Comparison of ENCODE assay signal across 11 cellular contexts in the genomic region with DNA sequence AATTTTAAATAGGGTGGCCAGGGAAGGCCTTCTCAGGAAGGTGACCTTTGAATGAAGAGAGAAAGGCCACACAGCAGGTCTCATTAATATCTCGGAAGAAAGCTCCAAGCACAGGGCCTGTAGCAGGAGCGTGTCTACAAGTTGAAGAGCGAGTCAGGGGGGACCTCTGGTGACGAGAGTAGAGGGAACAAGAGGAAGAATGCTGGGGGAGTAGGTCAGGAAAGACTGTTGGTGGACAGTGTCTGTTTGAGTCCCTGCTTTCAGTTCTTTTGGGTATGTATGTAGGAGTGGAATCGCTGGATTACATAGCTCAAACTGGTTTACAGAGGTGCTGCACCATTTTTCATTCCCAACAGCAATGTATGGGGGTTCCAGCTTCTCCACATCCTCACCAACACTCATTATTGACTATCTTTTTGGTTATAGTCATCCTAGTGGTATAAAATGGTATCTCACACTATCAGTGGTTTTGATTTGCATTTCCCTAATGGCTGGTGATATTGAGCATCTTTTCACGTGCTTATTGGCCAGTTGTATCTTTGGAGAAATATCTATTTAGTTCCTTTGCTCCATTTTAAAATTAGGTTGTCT. TPM values are rescaled to one million over a fixed set of nuclear protein-coding genes. Genes with fewer than 3 reads are reported as not detected.
DNase-seq lines count a peak whose midpoint lies in the region; ATAC-seq and TF ChIP-seq lines count a peak whose summit lies in the region.
"Had no signal": no experiment of that assay in that cellular context is flagged by ENCODE, and none has a peak within 500 bp of the region (broad histone marks: within the 10 kb centered on the region; RNA-seq: fewer than 3 reads in every experiment).

No MANE protein-coding gene starts in this region.

- POLR2A ChIA-PET in PC-3 (lab: Charles Lee; ENCODE audit: unreplicated experiment): interaction anchor here (0.9 kb wide), 1 partner anchor 14 kb away, joined by 3 read pairs; no protein-coding TSS in a partner anchor

- DNase-seq in natural killer cell (no peak), PC-3 (peak; percentile 11), erythroblast (lab: John Stamatoyannopoulos, UW) (peak; percentile 59 to 67), upper lobe of right lung (no peak), NCI-H1930 (lab: John Stamatoyannopoulos, UW) (no peak), RPMI8226 (no peak)
- no peak for DNase-seq in natural killer cell treated with Interleukin-12 subunit alpha and Interleukin-12 subunit beta and Interleukin-15 and Interleukin-18, amount 100 ng/mL, for 72 hours (ENCODE audit: low spot score)
- DNase-seq: activated CD4-positive, alpha-beta memory T cell treated with anti-CD3 and anti-CD28 coated beads, Interleukin-2, amount 10 ng/mL, durations not matched to agents 7 days and 5 days; stimulated activated CD4-positive, alpha-beta T cell treated with anti-CD3 and anti-CD28 coated beads, Interleukin-15, amount 100 ng/mL, for 24 hours had no signal

- no peak overlapping the region for H3K27ac ChIP-seq in PC-3 (ENCODE audit: low read length)
- H3K27ac ChIP-seq in upper lobe of right lung: no peak overlapping the region

- H3K4me3 Mint-ChIP-seq in natural killer cell: no peak overlapping the region
- no peak overlapping the region for H3K4me3 Mint-ChIP-seq in natural killer cell treated with Interleukin-12 subunit alpha and Interleukin-12 subunit beta and Interleukin-15 and Interleukin-18, amount 100 ng/mL, for 72 hours
- H3K4me3 Mint-ChIP-seq: activated CD4-positive, alpha-beta memory T cell treated with anti-CD3 and anti-CD28 coated beads, Interleukin-2, amount 10 ng/mL, durations not matched to agents 7 days and 5 days; CD4-positive, alpha-beta memory T cell had no signal

- H3K79me2 ChIP-seq in PC-3 (ENCODE audit: low read length): no peaks in the 10 kb centered on the region

- TF ChIP-seq CTCF in natural killer cell (IDR thresholded peaks at IDR 0.05) (peak; percentile 46), PC-3 (conservative IDR thresholded peaks at IDR 0.05; ENCODE audit: low read depth, low read length) (peak; percentile 41; the same call in 1 of the 2 replicates), upper lobe of right lung (IDR thresholded peaks at IDR 0.05) (peak; percentile 26)

- H3K27me3 ChIP-seq in PC-3 (ENCODE audit: low read length): no peaks in the 10 kb centered on the region
- no peaks in the 10 kb centered on the region for H3K27me3 ChIP-seq in upper lobe of right lung

- no peak overlapping the region for H3K4me2 ChIP-seq in PC-3 (ENCODE audit: low read length)

- peak; percentile 3 for TF ChIP-seq POLR2A in erythroblast (IDR thresholded peaks at IDR 0.05; ENCODE audit: low read length)

- no peak for ATAC-seq in natural killer cell
- ATAC-seq in natural killer cell treated with Interleukin-12 subunit alpha and Interleukin-12 subunit beta and Interleukin-15 and Interleukin-18, amount 100 ng/mL, for 72 hours: no peak
- ATAC-seq in PC-3: no peak
- ATAC-seq in upper lobe of right lung: no peak
- ATAC-seq in GM18867 (IDR thresholded peaks at IDR 0.05; ENCODE audit: unreplicated experiment): no peak

- H4K20me1 ChIP-seq in PC-3 (ENCODE audit: low read length): no peaks in the 10 kb centered on the region

- no peak overlapping the region for H3K27ac Mint-ChIP-seq in natural killer cell
- H3K27ac Mint-ChIP-seq in natural killer cell treated with Interleukin-12 subunit alpha and Interleukin-12 subunit beta and Interleukin-15 and Interleukin-18, amount 100 ng/mL, for 72 hours: no peak overlapping the region
- H3K27ac Mint-ChIP-seq: activated CD4-positive, alpha-beta memory T cell treated with anti-CD3 and anti-CD28 coated beads, Interleukin-2, amount 10 ng/mL, durations not matched to agents 7 days and 5 days had no signal

- CTCF ChIA-PET in PC-3 (lab: Charles Lee): no interaction called here

- H3K4me1 Mint-ChIP-seq in natural killer cell: peaks cover 9 to 24% of the 10 kb centered on the region in 2 donors
- H3K4me1 Mint-ChIP-seq in natural killer cell treated with Interleukin-12 subunit alpha and Interleukin-12 subunit beta and Interleukin-15 and Interleukin-18, amount 100 ng/mL, for 72 hours (ENCODE audit: low read depth in 2 of 2): peaks cover 0 to 6% of the 10 kb centered on the region in 2 donors

- H3K9me2 ChIP-seq in PC-3 (replicated peaks; ENCODE audit: low read length): no peaks in the 10 kb centered on the region

- H2AFZ ChIP-seq in PC-3 (ENCODE audit: low read length): no peak overlapping the region

- H3K36me3 Mint-ChIP-seq in natural killer cell: peaks cover 10% of the 10 kb centered on the region
- H3K36me3 Mint-ChIP-seq in natural killer cell treated with Interleukin-12 subunit alpha and Interleukin-12 subunit beta and Interleukin-15 and Interleukin-18, amount 100 ng/mL, for 72 hours: peaks cover 25% of the 10 kb centered on the region

- H3K27me3 Mint-ChIP-seq in natural killer cell (ENCODE audit: low read depth in 2 of 2): no peaks in the 10 kb centered on the region
- H3K27me3 Mint-ChIP-seq in natural killer cell treated with Interleukin-12 subunit alpha and Interleukin-12 subunit beta and Interleukin-15 and Interleukin-18, amount 100 ng/mL, for 72 hours: no peaks in the 10 kb centered on the region
- H3K27me3 Mint-ChIP-seq: activated CD4-positive, alpha-beta memory T cell treated with anti-CD3 and anti-CD28 coated beads, Interleukin-2, amount 10 ng/mL, durations not matched to agents 7 days and 5 days; CD4-positive, alpha-beta memory T cell had no signal

- H3K9me3 ChIP-seq in PC-3 (ENCODE audit: low read length): no peaks in the 10 kb centered on the region
- H3K9me3 ChIP-seq in upper lobe of right lung: no peaks in the 10 kb centered on the region

- peaks cover 48% of the 10 kb centered on the region for H3K36me3 ChIP-seq in PC-3 (ENCODE audit: low read depth, low read length)
- H3K36me3 ChIP-seq in upper lobe of right lung: peaks cover 82% of the 10 kb centered on the region

- BruUV-seq in PC-3 (replicated peaks; lab: Mats Ljungman, UMichigan): no TSS peak

- H3K4me1 ChIP-seq in PC-3 (ENCODE audit: insufficient read depth, low read length): no peaks in the 10 kb centered on the region
- no peaks in the 10 kb centered on the region for H3K4me1 ChIP-seq in upper lobe of right lung

- no peak overlapping the region for H3K9ac ChIP-seq in PC-3 (ENCODE audit: low read length)

- H3F3A ChIP-seq in PC-3 (ENCODE audit: low read length, unreplicated experiment): no peaks in the 10 kb centered on the region

- H3K4me3 ChIP-seq in PC-3 (ENCODE audit: low read length) (no peak overlapping the region), upper lobe of right lung (no peak overlapping the region)

- intact Hi-C loops in natural killer cell (cut with micrococcal nuclease): no loop called here
- intact Hi-C loops in PC-3 (cut with micrococcal nuclease): no loop called here
- intact Hi-C loops in upper lobe of right lung (cut with DNase I): no loop called here

- no peaks in the 10 kb centered on the region for H3K9me3 Mint-ChIP-seq in natural killer cell
- no peaks in the 10 kb centered on the region for H3K9me3 Mint-ChIP-seq in natural killer cell treated with Interleukin-12 subunit alpha and Interleukin-12 subunit beta and Interleukin-15 and Interleukin-18, amount 100 ng/mL, for 72 hours
- H3K9me3 Mint-ChIP-seq: activated CD4-positive, alpha-beta memory T cell treated with anti-CD3 and anti-CD28 coated beads, Interleukin-2, amount 10 ng/mL, durations not matched to agents 7 days and 5 days; CD4-positive, alpha-beta memory T cell had no signal

RNA-seq across cellular contexts. Expression of gene NUP214, which starts 55.8 kb away (rescaled TPM):
- total RNA-seq in natural killer cell (100 to 1,000 TPM; 125 to 133 (median 132) TPM), PC-3 (2014; rRNA removed) (22.0 and 25.6 TPM in 2 replicates), upper lobe of right lung (52.2 TPM)
- 100 to 1,000 TPM in 1 of 2 donors, 10 to 100 TPM in 1; 66.2 to 121 TPM for total RNA-seq in natural killer cell treated with Interleukin-12 subunit alpha and Interleukin-12 subunit beta and Interleukin-15 and Interleukin-18, amount 100 ng/mL, for 72 hours

Comparison
In these comparisons a context has a peak if more than half of its experiments do, and no peak if none do; other contexts are left out.
1. DNase-seq: peak in PC-3 (single experiment) and erythroblast (2 of 2); none in natural killer cell (single experiment), natural killer cell treated with Interleukin-12 subunit alpha and Interleukin-12 subunit beta and Interleukin-15 and Interleukin-18, amount 100 ng/mL, for 72 hours (single experiment), upper lobe of right lung (single experiment), NCI-H1930 (0 of 2) and RPMI8226 (single experiment).
2. Peak in every context shown above with its lines, with median percentiles within 50 percentile points of each other: CTCF ChIP-seq.